8 cellular contexts compared by ENCODE assay signal in genomic region chr7:123154231-123154860, GRCh38. TPM values are rescaled to one million over a fixed set of nuclear protein-coding genes. Genes with fewer than 3 reads are reported as not detected.
DNase-seq lines count a peak whose midpoint lies in the region; ATAC-seq and TF ChIP-seq lines count a peak whose summit lies in the region.

No MANE protein-coding gene starts in this region.

- H3K27me3 ChIP-seq in AG04450 (ENCODE audit: control insufficient read depth, insufficient read depth, low read length) = no peaks in the 10 kb centered on the region

- H3K4me3 ChIP-seq in AG04450 (ENCODE audit: low read depth, low read length) (no peak overlapping the region), choroid plexus epithelial cell (ENCODE audit: low read depth, low read length) (no peak overlapping the region)

- peak; percentile 98 for ATAC-seq in HG02678 (IDR thresholded peaks at IDR 0.05; ENCODE audit: unreplicated experiment)

- no peak overlapping the region for H3K27ac ChIP-seq in AG04450 (ENCODE audit: low read depth, low read length)

- CTCF ChIA-PET in AG04450 (lab: Charles Lee) = interaction anchor here (1.0 kb wide), 1 partner anchor 10 kb away, joined by 3 read pairs; no protein-coding TSS in a partner anchor

- H3K9me3 ChIP-seq in AG04450 (ENCODE audit: control insufficient read depth, insufficient read depth, low read length) = no peaks in the 10 kb centered on the region

- in situ Hi-C loops in GM13977 (cut with MboI; ENCODE audit: low pct_unique_long_range_greater_than_20kb, low sequenced_read_pairs, unreplicated experiment) = no loop called here
- in situ Hi-C loops in SK-MEL-5 (cut with HindIII; ENCODE audit: low pct_unique_long_range_greater_than_20kb, low sequenced_read_pairs) = no loop called here

- TF ChIP-seq CTCF in AG04450 (IDR thresholded peaks at IDR 0.05; ENCODE audit: low read depth, low read length) = peak; percentile 49
- peak; percentile 74 for TF ChIP-seq CTCF in GM13977 (IDR thresholded peaks at IDR 0.05; ENCODE audit: extremely low read depth, insufficient read depth, missing control alignments)
- peak; percentile 85 for TF ChIP-seq CTCF in choroid plexus epithelial cell (conservative IDR thresholded peaks at IDR 0.05; ENCODE audit: low read depth, low read length)

- DNase-seq in AG04450 (ENCODE audit: low read depth, low spot score) (peak; percentile 3), GM13977 (ENCODE audit: low spot score) (peak; percentile 29), MV-4-11 (lab: John Stamatoyannopoulos, UW) (peak; percentile 49), SK-MEL-5 (ENCODE audit: low read depth, low spot score) (peak; percentile 96), choroid plexus epithelial cell (ENCODE audit: low read depth) (peak; percentile 94), left kidney (ENCODE audit: low read depth, low spot score) (peak; percentile 92)
- DNase-seq in stimulated activated CD8-positive, alpha-beta memory T cell treated with anti-CD3 and anti-CD28 coated beads, Interleukin-4, amount 100 ng/mL, for 48 hours = peak; percentile 69

- POLR2A ChIA-PET in AG04450 (lab: Yijun Ruan, JAX) = no interaction called here

RNA-seq across cellular contexts. Expression of gene SLC13A1, which starts 45.4 kb away (rescaled TPM):
- not detected in 2 replicates for polyA plus RNA-seq in AG04450 (2011; rRNA removed)
- polyA minus RNA-seq in AG04450 (2011; rRNA and poly(A)+ RNA removed) = not detected in 2 replicates
- not detected in 2 replicates for total RNA-seq in SK-MEL-5 (2014; rRNA removed; shearing (Covaris generic))
- polyA plus RNA-seq in SK-MEL-5 (2015; cell fraction: cytosol; rRNA removed) = not detected in 2 replicates
- not detected in 2 replicates for polyA plus RNA-seq in SK-MEL-5 (2015; cell fraction: nucleus; rRNA removed)

Comparison
In these comparisons a context has a peak if more than half of its experiments do, and no peak if none do; other contexts are left out.
1. DNase-seq: peak in every context shown above with its lines; median percentile 96 in SK-MEL-5; 94 in choroid plexus epithelial cell; 92 in left kidney; 69 in stimulated activated CD8-positive, alpha-beta memory T cell treated with anti-CD3 and anti-CD28 coated beads, Interleukin-4, amount 100 ng/mL, for 48 hours; 49 in MV-4-11; 29 in GM13977; 3 in AG04450.